2 cellular contexts compared by ENCODE assay signal in genomic region chr10:123295644-123296043, GRCh38.
TF ChIP-seq lines count a peak whose summit lies in the region.

No MANE protein-coding gene starts in this region.

TF ChIP-seq in A549, 52 proteins besides CTCF, POLR2A, EP300 and RAD21 (continued from another document):
- TF ChIP-seq, protein P1, sequence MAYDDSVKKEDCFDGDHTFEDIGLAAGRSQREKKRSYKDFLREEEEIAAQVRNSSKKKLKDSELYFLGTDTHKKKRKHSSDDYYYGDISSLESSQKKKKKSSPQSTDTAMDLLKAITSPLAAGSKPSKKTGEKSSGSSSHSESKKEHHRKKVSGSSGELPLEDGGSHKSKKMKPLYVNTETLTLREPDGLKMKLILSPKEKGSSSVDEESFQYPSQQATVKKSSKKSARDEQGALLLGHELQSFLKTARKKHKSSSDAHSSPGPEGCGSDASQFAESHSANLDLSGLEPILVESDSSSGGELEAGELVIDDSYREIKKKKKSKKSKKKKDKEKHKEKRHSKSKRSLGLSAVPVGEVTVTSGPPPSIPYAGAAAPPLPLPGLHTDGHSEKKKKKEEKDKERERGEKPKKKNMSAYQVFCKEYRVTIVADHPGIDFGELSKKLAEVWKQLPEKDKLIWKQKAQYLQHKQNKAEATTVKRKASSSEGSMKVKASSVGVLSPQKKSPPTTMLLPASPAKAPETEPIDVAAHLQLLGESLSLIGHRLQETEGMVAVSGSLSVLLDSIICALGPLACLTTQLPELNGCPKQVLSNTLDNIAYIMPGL (CRISPR knock-in tag; IDR thresholded peaks at IDR 0.05; ENCODE audit: borderline replicate concordance) = no peak
- TF ChIP-seq TP53 (CRISPR knock-in tag; IDR thresholded peaks at IDR 0.05) (no peak), CHD2 (IDR thresholded peaks at IDR 0.05; ENCODE audit: low read length, partially characterized antibody) (no peak), NR3C1 (IDR thresholded peaks at IDR 0.05) (no peak)

TF ChIP-seq in HCT116, 20 proteins besides CTCF, POLR2A, EP300 and RAD21 (continued from another document):
- TF ChIP-seq, protein P2, sequence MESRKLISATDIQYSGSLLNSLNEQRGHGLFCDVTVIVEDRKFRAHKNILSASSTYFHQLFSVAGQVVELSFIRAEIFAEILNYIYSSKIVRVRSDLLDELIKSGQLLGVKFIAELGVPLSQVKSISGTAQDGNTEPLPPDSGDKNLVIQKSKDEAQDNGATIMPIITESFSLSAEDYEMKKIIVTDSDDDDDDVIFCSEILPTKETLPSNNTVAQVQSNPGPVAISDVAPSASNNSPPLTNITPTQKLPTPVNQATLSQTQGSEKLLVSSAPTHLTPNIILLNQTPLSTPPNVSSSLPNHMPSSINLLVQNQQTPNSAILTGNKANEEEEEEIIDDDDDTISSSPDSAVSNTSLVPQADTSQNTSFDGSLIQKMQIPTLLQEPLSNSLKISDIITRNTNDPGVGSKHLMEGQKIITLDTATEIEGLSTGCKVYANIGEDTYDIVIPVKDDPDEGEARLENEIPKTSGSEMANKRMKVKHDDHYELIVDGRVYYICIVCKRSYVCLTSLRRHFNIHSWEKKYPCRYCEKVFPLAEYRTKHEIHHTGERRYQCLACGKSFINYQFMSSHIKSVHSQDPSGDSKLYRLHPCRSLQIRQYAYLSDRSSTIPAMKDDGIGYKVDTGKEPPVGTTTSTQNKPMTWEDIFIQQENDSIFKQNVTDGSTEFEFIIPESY (IDR thresholded peaks at IDR 0.05; ENCODE audit: extremely low read depth, insufficient replicate concordance, low read length) = no peak
- no peak for TF ChIP-seq ZNF274 (IDR thresholded peaks at IDR 0.05; ENCODE audit: low read depth, low read length)
- TF ChIP-seq POLR2AphosphoS5 (IDR thresholded peaks at IDR 0.05; ENCODE audit: low read depth, low read length) = no peak
- TF ChIP-seq CBX3 (IDR thresholded peaks at IDR 0.05; ENCODE audit: low read depth) = no peak
- no peak for TF ChIP-seq ATF3 (IDR thresholded peaks at IDR 0.05)
- no peak for TF ChIP-seq EGR1 (IDR thresholded peaks at IDR 0.05; ENCODE audit: low read depth)
- TF ChIP-seq REST (IDR thresholded peaks at IDR 0.05; ENCODE audit: low read depth) = no peak
- no peak for TF ChIP-seq YY1 (IDR thresholded peaks at IDR 0.05; ENCODE audit: extremely low read depth, insufficient replicate concordance, low read depth, low read length)
- TF ChIP-seq JUND (IDR thresholded peaks at IDR 0.05) = no peak
